Comparison of ENCODE assay signal across 12 cellular contexts in genomic region chr4:170391066-170391754, GRCh38.
DNase-seq lines count a peak whose midpoint lies in the region; ATAC-seq, FAIRE-seq and TF ChIP-seq lines count a peak whose summit lies in the region.
"Had no signal": no experiment of that assay in that cellular context is flagged by ENCODE, and none has a peak within 500 bp of the region (broad histone marks: within the 10 kb centered on the region; RNA-seq: fewer than 3 reads in every experiment).

No MANE protein-coding gene starts in this region.

- TF ChIP-seq CTCF in right lobe of liver (IDR thresholded peaks at IDR 0.05) (no peak), pancreas (IDR thresholded peaks at IDR 0.05) (no peak)

- H3K27me3 ChIP-seq in right lobe of liver = no peaks in the 10 kb centered on the region
- no peaks in the 10 kb centered on the region for H3K27me3 ChIP-seq in pancreas

- FAIRE-seq in frontal cortex (lab: Jason Lieb, UNC) (no peak), pancreas (lab: Jason Lieb, UNC) (no peak)
- FAIRE-seq: A204.1 had no signal

- H3K36me3 ChIP-seq in right lobe of liver (no peaks in the 10 kb centered on the region), pancreas (no peaks in the 10 kb centered on the region)

- no peaks in the 10 kb centered on the region for H3K4me1 ChIP-seq in right lobe of liver
- H3K4me1 ChIP-seq in pancreas = no peaks in the 10 kb centered on the region

- DNase-seq in A172 (ENCODE audit: low spot score) = peak; percentile 68
- peak; percentile 81 for DNase-seq in OCI-M2 (lab: John Stamatoyannopoulos, UW; ENCODE audit: unreplicated experiment)
- DNase-seq in epithelial cell of prostate (ENCODE audit: low read depth, low spot score) = peak; percentile 48
- DNase-seq in right lobe of liver = no peak
- no peak for DNase-seq in frontal cortex (ENCODE audit: low spot score in 2 of 2)
- no peak for DNase-seq in pancreas
- DNase-seq: NCI-H524 treated with DMSO at 0.1 percent for 48 hours, T-helper 17 cell had no signal

- ATAC-seq in GM21360 (IDR thresholded peaks at IDR 0.05; ENCODE audit: unreplicated experiment) (peak; percentile 65), GM21825 (IDR thresholded peaks at IDR 0.05; ENCODE audit: unreplicated experiment) (no peak), right lobe of liver (no peak), pancreas (no peak)
- ATAC-seq: T-helper 17 cell had no signal

- 19% methylated on average over 4 of the region's 4 CpGs for WGBS in right lobe of liver (ENCODE audit: insufficient coverage, low coverage, low lambda C conversion rate, missing lambda C conversion rate)
- 30 to 41% methylated on average over 4 of the region's 4 CpGs for WGBS in pancreas, 2 donors

- H3K27ac ChIP-seq in epithelial cell of prostate = peak overlapping the region; percentile 29
- no peak overlapping the region for H3K27ac ChIP-seq in right lobe of liver
- H3K27ac ChIP-seq in pancreas = no peak overlapping the region
- H3K27ac ChIP-seq: skin epidermis had no signal

- TF ChIP-seq POLR2A in right lobe of liver (IDR thresholded peaks at IDR 0.05) = no peak

- intact Hi-C loops in right lobe of liver (cut with DNase I) (no loop called here), pancreas (cut with DNase I) (no loop called here)

- H3K9me3 ChIP-seq in right lobe of liver = no peaks in the 10 kb centered on the region
- H3K9me3 ChIP-seq in pancreas = no peaks in the 10 kb centered on the region

- H3K4me3 ChIP-seq in right lobe of liver = no peak overlapping the region
- no peak overlapping the region for H3K4me3 ChIP-seq in pancreas
- H3K4me3 ChIP-seq: skin epidermis had no signal

Comparison
In these comparisons a context has a peak if more than half of its experiments do, and no peak if none do; other contexts are left out.
1. DNase-seq: peak in A172 (single experiment), OCI-M2 (single experiment) and epithelial cell of prostate (single experiment); none in right lobe of liver (0 of 3), frontal cortex (0 of 2) and pancreas (0 of 6).